In the genomic region with DNA sequence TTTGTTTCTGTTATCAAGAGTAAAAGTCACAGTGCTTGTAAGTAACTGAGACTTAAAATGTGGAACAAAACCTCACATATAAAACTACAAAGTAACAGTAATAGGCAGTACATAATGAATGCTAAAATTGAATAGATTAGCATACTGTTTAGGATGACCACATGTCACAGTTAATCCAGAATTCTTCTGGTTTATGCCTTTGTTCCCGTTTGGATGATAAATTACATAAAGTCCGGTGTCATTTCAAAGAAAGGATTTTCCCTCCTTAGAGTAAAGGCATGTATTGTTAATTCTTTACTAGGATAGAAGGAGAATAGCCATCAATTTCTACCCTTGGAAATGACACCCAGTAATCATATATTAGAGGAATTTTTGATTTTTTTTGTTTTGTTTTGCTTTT, we compare ENCODE assay signal across 17 cellular contexts. TPM values are rescaled to one million over a fixed set of nuclear protein-coding genes. Genes with fewer than 3 reads are reported as not detected.
A peak's percentile ranks its signal among the peaks of the same experiment; 100 is the strongest.
DNase-seq lines count a peak whose midpoint lies in the region; ATAC-seq and TF ChIP-seq lines count a peak whose summit lies in the region.
"Had no signal": no experiment of that assay in that cellular context is flagged by ENCODE, and none has a peak within 500 bp of the region (broad histone marks: within the 10 kb centered on the region; RNA-seq: fewer than 3 reads in every experiment).

No MANE protein-coding gene starts in this region.

- no peaks in the 10 kb centered on the region for H3K27me3 Mint-ChIP-seq in endodermal cell (ENCODE audit: insufficient read depth)

- no peak overlapping the region for H3K4me3 ChIP-seq in endodermal cell (ENCODE audit: low read length)
- no peak overlapping the region for H3K4me3 ChIP-seq in neuron (ENCODE audit: low read length)
- H3K4me3 ChIP-seq: BLaER1 had no signal

- no peak overlapping the region for H3K4me3 Mint-ChIP-seq in endodermal cell
- H3K4me3 Mint-ChIP-seq: CD14-positive monocyte; CD4-positive, alpha-beta memory T cell; CD4-positive, CD25-positive, alpha-beta regulatory T cell; CD8-positive, alpha-beta memory T cell had no signal

- H3K27ac Mint-ChIP-seq in endodermal cell = no peak overlapping the region
- H3K27ac Mint-ChIP-seq: CD14-positive monocyte; CD4-positive, alpha-beta memory T cell; CD4-positive, CD25-positive, alpha-beta regulatory T cell; CD8-positive, alpha-beta memory T cell had no signal

- H3K36me3 Mint-ChIP-seq in endodermal cell (ENCODE audit: low read depth) = no peaks in the 10 kb centered on the region
- H3K36me3 Mint-ChIP-seq: CD14-positive monocyte; CD4-positive, alpha-beta memory T cell; CD4-positive, CD25-positive, alpha-beta regulatory T cell; CD8-positive, alpha-beta memory T cell had no signal

- no peaks in the 10 kb centered on the region for H3K9me3 Mint-ChIP-seq in endodermal cell
- H3K9me3 Mint-ChIP-seq: CD14-positive monocyte; CD4-positive, alpha-beta memory T cell; CD4-positive, CD25-positive, alpha-beta regulatory T cell; CD8-positive, alpha-beta memory T cell had no signal

- no peak overlapping the region for H3K9ac ChIP-seq in endodermal cell (ENCODE audit: extremely low read depth, low read length, poor library complexity, severe bottlenecking)
- H3K9ac ChIP-seq: BLaER1 had no signal

- no peak for TF ChIP-seq CTCF in endodermal cell (conservative IDR thresholded peaks at IDR 0.05)

- H3K9me3 ChIP-seq in endodermal cell (ENCODE audit: control insufficient read depth, low read length) = no peaks in the 10 kb centered on the region
- no peaks in the 10 kb centered on the region for H3K9me3 ChIP-seq in neuron (ENCODE audit: low read length)
- H3K9me3 ChIP-seq: BE2C, BLaER1 had no signal

- WGBS in endodermal cell (ENCODE audit: insufficient coverage in 1 of 2, insufficient read length in 1 of 2), 2 experiments = 97% methylated on average over 2 of the region's 2 CpGs; no CpG with 5 or more reads in 1 of the 2 experiments

- H3K4me1 Mint-ChIP-seq in endodermal cell = peaks cover 15% of the 10 kb centered on the region
- H3K4me1 Mint-ChIP-seq: CD14-positive monocyte had no signal

- H3K27me3 ChIP-seq in endodermal cell (ENCODE audit: control insufficient read depth, insufficient read depth, low read length, poor library complexity, severe bottlenecking) = no peaks in the 10 kb centered on the region
- H3K27me3 ChIP-seq in neuron (ENCODE audit: insufficient read depth, low read length) = no peaks in the 10 kb centered on the region
- H3K27me3 ChIP-seq: BE2C, BLaER1 had no signal

- peaks cover 6% of the 10 kb centered on the region for H3K4me1 ChIP-seq in endodermal cell (ENCODE audit: control insufficient read depth, insufficient read depth, low read length)
- H3K4me1 ChIP-seq in neuron (ENCODE audit: insufficient read depth, low read length) = peaks cover 38% of the 10 kb centered on the region
- H3K4me1 ChIP-seq: BE2C had no signal

- peak overlapping the region; percentile 90 for H3K27ac ChIP-seq in endodermal cell (ENCODE audit: low read depth, low read length)
- H3K27ac ChIP-seq: BLaER1 had no signal

- H2AFZ ChIP-seq in neuron (ENCODE audit: low read depth, low read length) = peak overlapping the region; percentile 71

- H3K36me3 ChIP-seq in endodermal cell (ENCODE audit: control insufficient read depth, insufficient read depth, low read length) (no peaks in the 10 kb centered on the region), neuron (ENCODE audit: insufficient read depth, low read length) (no peaks in the 10 kb centered on the region)
- H3K36me3 ChIP-seq: BE2C, BLaER1 had no signal

- ATAC-seq in HG03378 (IDR thresholded peaks at IDR 0.05; ENCODE audit: unreplicated experiment) = no peak

- DNase-seq in endodermal cell (no peak), Kasumi-1 (lab: John Stamatoyannopoulos, UW) (no peak), NCI-H1694 (lab: John Stamatoyannopoulos, UW) (no peak)
- DNase-seq: 8988T; ACHN; BE2C; C1 segment of cervical spinal cord; CD4-positive, alpha-beta memory T cell; CD4-positive, CD25-positive, alpha-beta regulatory T cell; CD8-positive, alpha-beta memory T cell; COR-L47; DMS79 treated with DMSO at 0.1 percent for 48 hours; GF-D8 had no signal

RNA-seq across cellular contexts. Expression of gene RBM43, which starts 56.1 kb away (rescaled TPM):
- total RNA-seq in endodermal cell = 1 to 10 TPM; 1.1 to 2.4 TPM
- 3.4 TPM for polyA plus RNA-seq in endodermal cell (2013, experiment 1 of 2)
- polyA plus RNA-seq in endodermal cell (2013, experiment 2 of 2) = 3.5 TPM
